In the genomic region with DNA sequence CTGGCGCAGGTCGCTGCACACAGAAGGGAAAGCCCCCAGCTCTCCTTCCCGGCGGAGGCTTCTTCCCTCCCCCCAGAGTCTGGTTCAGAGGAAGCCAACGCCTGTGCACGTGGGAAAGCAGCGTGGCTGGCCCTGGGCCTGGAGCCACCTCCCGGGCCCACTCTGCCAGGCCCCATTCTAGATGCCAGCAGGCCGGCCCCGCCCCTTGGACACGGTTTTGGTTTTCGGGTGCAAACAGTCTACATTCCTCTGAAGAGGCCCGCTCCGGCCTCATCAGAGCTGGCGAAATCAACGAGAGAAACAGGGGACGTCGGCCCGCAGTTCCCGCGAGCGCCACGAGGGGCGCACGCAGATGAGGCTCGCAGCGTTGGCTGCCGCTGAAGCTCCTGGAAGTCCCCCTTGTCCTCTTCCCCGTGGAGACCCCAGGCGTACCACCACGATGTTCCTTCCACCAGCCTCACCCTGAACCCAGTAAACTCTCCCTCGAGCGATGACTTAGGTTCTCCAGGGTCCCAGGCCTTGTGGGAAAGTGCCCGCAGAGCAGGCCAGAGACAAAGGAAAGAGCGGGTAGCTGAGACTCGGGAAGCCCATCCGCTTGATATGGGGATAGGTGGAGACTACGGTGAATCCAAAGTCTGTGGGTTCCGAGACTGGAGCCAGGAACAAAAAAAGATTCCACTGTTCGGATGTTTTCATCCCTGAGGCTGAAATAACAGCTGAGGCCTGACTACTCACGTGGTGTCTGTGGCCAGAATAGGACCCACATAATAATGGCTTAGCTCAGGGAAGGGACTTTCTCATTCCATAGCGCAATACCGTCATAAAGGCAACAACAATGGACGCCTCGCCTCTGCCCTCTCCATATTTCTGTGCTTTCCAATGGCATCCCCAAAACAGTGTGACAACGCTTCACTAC, we compare ENCODE assay signal across 8 cellular contexts.
DNase-seq lines count a peak whose midpoint lies in the region; ATAC-seq and TF ChIP-seq lines count a peak whose summit lies in the region.

No MANE protein-coding gene starts in this region.

- H3K4me3 ChIP-seq in GM12875 (ENCODE audit: low read depth, low read length) (no peak overlapping the region), gastroesophageal sphincter (peak overlapping the region in 1 of 2 donors; percentile 37), tibial artery (peak overlapping the region; percentile 29 to 49)

- H3K9me3 ChIP-seq in gastroesophageal sphincter (no peaks in the 10 kb centered on the region), tibial artery (no peaks in the 10 kb centered on the region)

- WGBS in gastroesophageal sphincter (ENCODE audit: low coverage in 1 of 2), 2 donors, result 95% methylated on average over 4 to 7 of the region's 46 CpGs

- ATAC-seq in HG02642 (IDR thresholded peaks at IDR 0.05; ENCODE audit: poor library complexity, unreplicated experiment) (peak; percentile 93), gastroesophageal sphincter (peak; percentile 96)

- H3K4me1 ChIP-seq in gastroesophageal sphincter (peaks cover 0 to 33% (median 5%) of the 10 kb centered on the region in 3 donors), tibial artery (peaks cover 0 to 14% (median 11%) of the 10 kb centered on the region in 4 donors)

- TF ChIP-seq EP300 in gastroesophageal sphincter (IDR thresholded peaks at IDR 0.05), result no peak

- intact Hi-C loops in tibial artery (cut with DNase I; ENCODE audit: low total_unique reads), result loop anchor here (10.0 kb wide), 1 partner anchor 1339 kb away; no protein-coding TSS in a partner anchor

- no peaks in the 10 kb centered on the region for H3K27me3 ChIP-seq in gastroesophageal sphincter
- H3K27me3 ChIP-seq in tibial artery, result no peaks in the 10 kb centered on the region

- TF ChIP-seq CTCF in GM12875 (IDR thresholded peaks at IDR 0.05; ENCODE audit: borderline replicate concordance, insufficient read depth, low read depth, low read length) (peak; percentile 98), gastroesophageal sphincter (IDR thresholded peaks at IDR 0.05) (peak; percentile 84 to 96 (median 90)), tibial artery (IDR thresholded peaks at IDR 0.05) (peak; percentile 86 to 96)

- H3K36me3 ChIP-seq in gastroesophageal sphincter, result no peaks in the 10 kb centered on the region
- no peaks in the 10 kb centered on the region for H3K36me3 ChIP-seq in tibial artery

- peak; percentile 21 for DNase-seq in NOMO-1 treated with dmso at 0.1 percent for 144 hours (lab: John Stamatoyannopoulos, UW; ENCODE audit: unreplicated experiment)
- peak; percentile 11 for DNase-seq in activated gamma-delta T cell (lab: John Stamatoyannopoulos, UW)
- peak in 47 of 56 donors; percentile 5 to 72 (median 33) for DNase-seq in nucleus accumbens (lab: John Stamatoyannopoulos, UW)
- peak; percentile 91 to 96 for DNase-seq in tibial artery
- no peak for DNase-seq in GF-D8 (lab: John Stamatoyannopoulos, UW)

- H3K27ac ChIP-seq in gastroesophageal sphincter, result peak overlapping the region in 3 of 4 donors; percentile 69 to 78 (median 72)
- peak overlapping the region; percentile 61 to 63 for H3K27ac ChIP-seq in tibial artery

- no peak for TF ChIP-seq POLR2A in gastroesophageal sphincter (IDR thresholded peaks at IDR 0.05)
